1 cellular context compared by ENCODE assay signal in genomic region chr16:50369133-50369804, GRCh38.
TF ChIP-seq lines count a peak whose summit lies in the region.

No MANE protein-coding gene starts in this region.

TF ChIP-seq in K562, 482 proteins besides CTCF, POLR2A, EP300 and RAD21 (continued from another document and continues in another):
- peak; percentile 98 for TF ChIP-seq HBP1 (CRISPR knock-in tag; IDR thresholded peaks at IDR 0.05)
- no peak for TF ChIP-seq ZNF668 (CRISPR knock-in tag; IDR thresholded peaks at IDR 0.05)
- no peak for TF ChIP-seq SAFB (IDR thresholded peaks at IDR 0.05; ENCODE audit: borderline replicate concordance, low read depth, low read length)
- no peak for TF ChIP-seq ZNF75A (CRISPR knock-in tag; IDR thresholded peaks at IDR 0.05)
- TF ChIP-seq CREB3 (tag; conservative IDR thresholded peaks at IDR 0.05; ENCODE audit: low read depth) = no peak
- TF ChIP-seq FOXM1 (IDR thresholded peaks at IDR 0.05; ENCODE audit: low read depth) = 0 out of 2 replicates have a peak, but pooled peaks have one; percentile 28
- no peak for TF ChIP-seq FOXM1 (CRISPR knock-in tag; IDR thresholded peaks at IDR 0.05; ENCODE audit: low read depth)
- no peak for TF ChIP-seq PPARD (CRISPR knock-in tag; IDR thresholded peaks at IDR 0.05)
- no peak for TF ChIP-seq THAP12 (CRISPR knock-in tag; IDR thresholded peaks at IDR 0.05)
- no peak for TF ChIP-seq ZNF707 (CRISPR knock-in tag; conservative IDR thresholded peaks at IDR 0.05)
- no peak for TF ChIP-seq SRF (CRISPR knock-in tag; IDR thresholded peaks at IDR 0.05)
- no peak for TF ChIP-seq SIX5 (IDR thresholded peaks at IDR 0.05; ENCODE audit: borderline replicate concordance in 1 of 2, insufficient read depth in 1 of 2, low read depth in 1 of 2, low read length in 2 of 2)
- peak; percentile 65 for TF ChIP-seq HDAC3 (IDR thresholded peaks at IDR 0.05; ENCODE audit: borderline replicate concordance, partially characterized antibody)
- TF ChIP-seq JUN (IDR thresholded peaks at IDR 0.05; ENCODE audit: borderline replicate concordance, low read depth, low read length) = 0 out of 2 replicates have a peak, but pooled peaks have one; percentile 15
- TF ChIP-seq JUN (CRISPR knock-in tag; IDR thresholded peaks at IDR 0.05; ENCODE audit: borderline replicate concordance) = no peak
- no peak for TF ChIP-seq ZBTB9 (CRISPR knock-in tag; IDR thresholded peaks at IDR 0.05)
- peak; percentile 79; the same call in 1 of the 2 replicates for TF ChIP-seq NKRF (IDR thresholded peaks at IDR 0.05; ENCODE audit: borderline replicate concordance)
- no peak for TF ChIP-seq CEBPG (CRISPR knock-in tag; IDR thresholded peaks at IDR 0.05)
- TF ChIP-seq CEBPG (tag; conservative IDR thresholded peaks at IDR 0.05 in 1 of 2, IDR thresholded peaks at IDR 0.05 in 1 of 2) = no peak
- no peak for TF ChIP-seq ZNF717 (CRISPR knock-in tag; IDR thresholded peaks at IDR 0.05)
- no peak for TF ChIP-seq E2F5 (CRISPR knock-in tag; IDR thresholded peaks at IDR 0.05)
- no peak for TF ChIP-seq ZNF212 (CRISPR knock-in tag; IDR thresholded peaks at IDR 0.05)
- TF ChIP-seq HNRNPK (IDR thresholded peaks at IDR 0.05; ENCODE audit: low read depth, low read length, poor library complexity, severe bottlenecking) = no peak
- TF ChIP-seq ZNF184 (CRISPR knock-in tag; IDR thresholded peaks at IDR 0.05) = no peak
- TF ChIP-seq CEBPZ (IDR thresholded peaks at IDR 0.05; ENCODE audit: borderline replicate concordance, low read depth, low read length) = no peak
- no peak for TF ChIP-seq SLC30A9 (CRISPR knock-in tag; IDR thresholded peaks at IDR 0.05)
- TF ChIP-seq SNRNP70 (optimal IDR thresholded peaks at IDR 0.05; ENCODE audit: low read depth, low read length) = no peak
- no peak for TF ChIP-seq HOMEZ (CRISPR knock-in tag; IDR thresholded peaks at IDR 0.05)
- TF ChIP-seq HEY1 (CRISPR knock-in tag; IDR thresholded peaks at IDR 0.05; ENCODE audit: borderline replicate concordance) = no peak
- TF ChIP-seq MNT (conservative IDR thresholded peaks at IDR 0.05) = 0 out of 4 replicates have a peak, but pooled peaks of 1 of the 2 experiments have one; percentile 28
- no peak; the same call in 1 of the 2 replicates for TF ChIP-seq NCOA6 (IDR thresholded peaks at IDR 0.05)
- TF ChIP-seq DNMT1 (IDR thresholded peaks at IDR 0.05) = peak; percentile 98
- no peak for TF ChIP-seq RBM15 (IDR thresholded peaks at IDR 0.05; ENCODE audit: insufficient read depth, low read length)
- TF ChIP-seq ZBTB12 (CRISPR knock-in tag; IDR thresholded peaks at IDR 0.05) = no peak
- no peak for TF ChIP-seq DDX20 (tag; IDR thresholded peaks at IDR 0.05; ENCODE audit: low read depth)
- TF ChIP-seq ZNF263 (CRISPR knock-in tag; IDR thresholded peaks at IDR 0.05; ENCODE audit: borderline replicate concordance) = no peak
- peak; percentile 91 for TF ChIP-seq HDAC2 (IDR thresholded peaks at IDR 0.05)
- TF ChIP-seq CC2D1A (IDR thresholded peaks at IDR 0.05) = peak; percentile 81; the same call in 1 of the 2 replicates
- TF ChIP-seq TFE3 (CRISPR knock-in tag; IDR thresholded peaks at IDR 0.05) = no peak
- TF ChIP-seq ZNF511 (CRISPR knock-in tag; IDR thresholded peaks at IDR 0.05) = no peak
- no peak for TF ChIP-seq SAP30 (IDR thresholded peaks at IDR 0.05; ENCODE audit: borderline replicate concordance, insufficient read depth, low read depth, low read length, poor library complexity, severe bottlenecking)
- TF ChIP-seq ZKSCAN8 (CRISPR knock-in tag; IDR thresholded peaks at IDR 0.05) = no peak
